ENCODE assay signal across 8 cellular contexts in the genomic region with DNA sequence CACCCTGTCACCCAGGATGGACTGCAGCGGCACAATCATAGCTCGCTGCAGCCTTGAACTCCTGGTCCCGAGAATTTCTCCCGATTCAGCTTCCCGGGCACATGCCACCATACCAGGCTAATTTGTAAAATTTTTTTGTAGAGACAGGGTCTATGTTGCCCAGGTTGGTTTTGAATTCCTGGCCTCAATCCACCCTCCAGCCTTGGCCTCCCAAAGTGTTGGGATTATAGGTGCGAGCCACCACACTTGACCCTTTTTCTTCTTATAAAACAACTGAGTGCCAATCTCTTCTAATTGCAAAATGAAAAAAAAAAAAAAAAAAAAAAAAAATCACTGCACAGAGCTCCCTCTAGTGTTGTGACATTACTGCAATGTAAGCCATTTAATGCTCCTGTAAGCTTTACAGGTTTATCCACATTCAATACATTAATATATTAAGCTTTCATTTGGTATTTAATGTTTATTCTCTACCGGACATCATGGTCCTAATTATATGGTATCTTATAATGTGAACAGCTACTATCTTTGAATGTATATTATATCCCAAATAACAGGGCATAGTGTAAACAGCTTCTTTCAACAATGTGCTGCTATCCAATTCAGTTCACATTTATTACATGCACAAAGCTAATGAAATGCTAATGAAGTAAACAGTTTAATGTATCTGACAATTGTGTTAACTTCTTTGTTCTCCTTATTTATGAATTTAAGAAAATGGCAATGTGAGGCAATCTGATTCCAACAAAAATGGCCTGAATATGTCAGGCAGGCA. TPM values are rescaled to one million over a fixed set of nuclear protein-coding genes. Genes with fewer than 3 reads are reported as not detected.
DNase-seq lines count a peak whose midpoint lies in the region; ATAC-seq, FAIRE-seq and TF ChIP-seq lines count a peak whose summit lies in the region.

No MANE protein-coding gene starts in this region.

- no peaks in the 10 kb centered on the region for H4K20me1 ChIP-seq in DND-41 (ENCODE audit: insufficient read depth, low read length)

- no peak for TF ChIP-seq POLR2A in adrenal gland (IDR thresholded peaks at IDR 0.05)

- ATAC-seq in DND-41 (ENCODE audit: insufficient read depth, low read depth): peak; percentile 66
- ATAC-seq in right cardiac atrium: peak; percentile 43 to 47
- ATAC-seq in GM21447 (IDR thresholded peaks at IDR 0.05; ENCODE audit: unreplicated experiment): no peak

- DNase-seq in DND-41 (peak; percentile 16), HTR-8/SVneo (ENCODE audit: insufficient read length, low spot score) (peak; percentile 36), adrenal gland (peak; percentile 24 to 61 (median 47)), right cardiac atrium (no peak), superior temporal gyrus (ENCODE audit: extremely low spot score) (peak; percentile 85), NCI-H1092 (lab: John Stamatoyannopoulos, UW) (no peak)
- no peak for DNase-seq in activated naive CD4-positive, alpha-beta T cell (lab: John Stamatoyannopoulos, UW)

- H3K9me3 ChIP-seq in DND-41 (ENCODE audit: insufficient read depth, low read length, severe bottlenecking) (no peaks in the 10 kb centered on the region), adrenal gland (replicated peaks in 1 of 3) (no peaks in the 10 kb centered on the region), right cardiac atrium (ENCODE audit: control insufficient read depth, low read length) (no peaks in the 10 kb centered on the region)

- 34 to 54% (median 46%) methylated on average over 7 of the region's 7 CpGs for WGBS in adrenal gland, 4 donors
- 72% methylated on average over 7 of the region's 7 CpGs for WGBS in right cardiac atrium

- TF ChIP-seq CTCF in DND-41 (IDR thresholded peaks at IDR 0.05; ENCODE audit: borderline replicate concordance, extremely low read depth, low read length, poor library complexity, severe bottlenecking): peak; percentile 82
- TF ChIP-seq CTCF in adrenal gland (IDR thresholded peaks at IDR 0.05): peak; percentile 27 to 77 (median 59)

- H3K4me3 ChIP-seq in DND-41 (ENCODE audit: low read depth in 1 of 2, low read length in 2 of 2) (no peak overlapping the region), adrenal gland (no peak overlapping the region), right cardiac atrium (ENCODE audit: low read length) (no peak overlapping the region)

- H3K27ac ChIP-seq in DND-41 (ENCODE audit: low read length): no peak overlapping the region
- peak overlapping the region in 1 of 5 donors; percentile 37 for H3K27ac ChIP-seq in adrenal gland
- no peak overlapping the region for H3K27ac ChIP-seq in right cardiac atrium (ENCODE audit: low read length)

- H3K27me3 ChIP-seq in DND-41 (ENCODE audit: insufficient read depth, low read length, poor library complexity) (no peaks in the 10 kb centered on the region), adrenal gland (no peaks in the 10 kb centered on the region), right cardiac atrium (ENCODE audit: control insufficient read depth, insufficient read depth) (no peaks in the 10 kb centered on the region)

- H3K9ac ChIP-seq in DND-41 (ENCODE audit: low read depth, low read length): no peak overlapping the region

- H2AFZ ChIP-seq in DND-41 (ENCODE audit: low read depth, low read length): no peak overlapping the region

- H3K4me2 ChIP-seq in DND-41 (ENCODE audit: insufficient read depth, low read length): no peak overlapping the region

- intact Hi-C loops in adrenal gland (cut with DNase I) (loop anchor here (5.0 to 10.0 kb wide), 2 partner anchors 153 to 160 kb away; no protein-coding TSS in a partner anchor), right cardiac atrium (cut with DNase I) (loop anchor here (2.0 to 5.0 kb wide), 2 partner anchors 153 to 154 kb away; no protein-coding TSS in a partner anchor)

- H3K36me3 ChIP-seq in DND-41 (ENCODE audit: insufficient read depth, low read length) (peaks cover 43% of the 10 kb centered on the region), adrenal gland (replicated peaks in 1 of 2) (peaks cover 0 to 35% of the 10 kb centered on the region in 2 donors)

- FAIRE-seq in HTR-8/SVneo (lab: Jason Lieb, UNC): no peak

- peaks cover 3% of the 10 kb centered on the region; the same call in 1 of the 2 replicates for H3K4me1 ChIP-seq in DND-41 (ENCODE audit: insufficient read depth, low read length)
- no peaks in the 10 kb centered on the region for H3K4me1 ChIP-seq in adrenal gland (replicated peaks in 1 of 2)
- H3K4me1 ChIP-seq in right cardiac atrium (ENCODE audit: control insufficient read depth, insufficient read depth, low read length): no peaks in the 10 kb centered on the region

- no peaks in the 10 kb centered on the region for H3K79me2 ChIP-seq in DND-41 (ENCODE audit: insufficient read depth, low read length)

RNA-seq across cellular contexts. Expression of a gene that starts 44.6 kb away (rescaled TPM):
- total RNA-seq in adrenal gland: 100 to 1,000 TPM in 2 of 8 donors, 10 to 100 TPM in 6; 77.6 to 110 (median 87.4) TPM
- 100 to 1,000 TPM in 1 of 3 donors, 10 to 100 TPM in 2; 45.2 to 105 (median 56.5) TPM for polyA plus RNA-seq in adrenal gland
- total RNA-seq in right cardiac atrium: 10 to 100 TPM; 46.0 to 62.3 (median 55.3) TPM
- polyA plus RNA-seq in right cardiac atrium: 41.7 TPM

Comparison
In these comparisons a context has a peak if more than half of its experiments do, and no peak if none do; other contexts are left out.
1. DNase-seq: peak in DND-41 (single experiment), HTR-8/SVneo (single experiment), adrenal gland (7 of 7) and superior temporal gyrus (single experiment); none in right cardiac atrium (0 of 3), activated naive CD4-positive, alpha-beta T cell (0 of 4) and NCI-H1092 (single experiment).